8 cellular contexts compared by ENCODE assay signal in the genomic region with DNA sequence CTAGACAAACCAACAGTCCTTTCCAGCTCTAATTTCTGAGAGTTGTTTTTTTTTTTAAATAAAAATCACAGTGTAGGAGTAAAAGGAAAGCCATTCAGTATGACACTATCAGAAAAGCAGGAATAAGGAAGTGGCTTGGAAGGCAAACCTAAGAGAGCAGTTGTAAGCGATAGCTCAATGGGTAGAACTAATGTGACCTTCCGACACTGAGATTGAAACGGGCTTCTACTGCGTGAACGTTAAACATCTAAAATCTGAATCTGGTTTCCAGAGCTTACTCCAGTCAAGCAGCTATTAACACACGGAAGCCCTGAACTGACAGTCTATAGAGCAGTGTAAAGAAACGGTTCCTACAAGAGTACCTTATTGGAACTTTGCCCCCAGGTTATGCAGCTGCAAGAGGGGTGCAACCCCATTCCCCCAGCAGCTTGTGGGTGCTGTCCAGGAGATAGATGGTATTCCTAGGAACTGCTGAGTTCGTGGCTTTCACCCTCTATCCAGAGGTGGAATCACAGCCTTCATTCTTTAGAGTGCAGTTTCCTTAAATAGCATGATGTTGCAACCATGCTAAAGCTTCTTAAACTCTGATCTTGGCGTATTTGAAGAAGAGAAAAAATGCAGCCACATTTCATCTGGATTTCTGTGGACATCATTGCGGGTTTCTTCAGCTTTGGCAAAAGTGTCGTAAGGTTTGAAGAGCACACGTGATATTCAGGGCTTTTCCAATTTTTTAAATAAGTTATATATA. TPM values are rescaled to one million over a fixed set of nuclear protein-coding genes. Genes with fewer than 3 reads are reported as not detected.
DNase-seq lines count a peak whose midpoint lies in the region; ATAC-seq and TF ChIP-seq lines count a peak whose summit lies in the region.

No MANE protein-coding gene starts in this region.

- TF ChIP-seq EP300 in Ishikawa (IDR thresholded peaks at IDR 0.05; ENCODE audit: borderline replicate concordance), result no peak

- H3K79me2 ChIP-seq in parathyroid adenoma, result no peaks in the 10 kb centered on the region

- peaks cover 11 to 30% (median 23%) of the 10 kb centered on the region in 4 donors for H3K4me1 Mint-ChIP-seq in CD4-positive, CD25-positive, alpha-beta regulatory T cell

- peaks cover 12% of the 10 kb centered on the region for H3K27me3 Mint-ChIP-seq in CD4-positive, CD25-positive, alpha-beta regulatory T cell

- TF ChIP-seq CTCF in parathyroid adenoma (IDR thresholded peaks at IDR 0.05), result no peak

- no peaks in the 10 kb centered on the region for H3K36me3 ChIP-seq in CD4-positive, CD25-positive, alpha-beta regulatory T cell (ENCODE audit: control insufficient read depth, insufficient read depth, low read length)
- H3K36me3 ChIP-seq in parathyroid adenoma (ENCODE audit: control insufficient read depth, insufficient read depth, low read length), result no peaks in the 10 kb centered on the region

- H3K36me3 Mint-ChIP-seq in CD4-positive, CD25-positive, alpha-beta regulatory T cell, result peaks cover 3% of the 10 kb centered on the region

- H3K27ac ChIP-seq in CD4-positive, CD25-positive, alpha-beta regulatory T cell (ENCODE audit: insufficient read depth, low read length, poor library complexity, severe bottlenecking), result peak overlapping the region; percentile 99
- H3K27ac ChIP-seq in epithelial cell of prostate, result peak overlapping the region; percentile 100
- peak overlapping the region; percentile 100 for H3K27ac ChIP-seq in parathyroid adenoma

- no peaks in the 10 kb centered on the region for H3K9me3 ChIP-seq in CD4-positive, CD25-positive, alpha-beta regulatory T cell (ENCODE audit: control insufficient read depth in 2 of 2, low read length in 2 of 2)
- no peaks in the 10 kb centered on the region for H3K9me3 ChIP-seq in parathyroid adenoma (ENCODE audit: control insufficient read depth, low read length)

- no peak overlapping the region for H3K9ac ChIP-seq in parathyroid adenoma

- no peak for TF ChIP-seq RAD21 in Ishikawa (IDR thresholded peaks at IDR 0.05; ENCODE audit: low read depth)

- H3K9me3 Mint-ChIP-seq in CD4-positive, CD25-positive, alpha-beta regulatory T cell, result peaks cover 0 to 2% (median 0%) of the 10 kb centered on the region in 7 donors

- no peak for ATAC-seq in CD4-positive, CD25-positive, alpha-beta regulatory T cell (ENCODE audit: low read depth in 2 of 2)

- H2AFZ ChIP-seq in parathyroid adenoma, result peak overlapping the region; percentile 65

- H3K4me3 Mint-ChIP-seq in CD4-positive, CD25-positive, alpha-beta regulatory T cell, result peak overlapping the region; percentile 81 to 95 (median 92)

- peak overlapping the region; percentile 78 for H3K4me3 ChIP-seq in CD4-positive, CD25-positive, alpha-beta regulatory T cell (ENCODE audit: low read depth, low read length)
- H3K4me3 ChIP-seq in parathyroid adenoma (ENCODE audit: low read depth, low read length), result peak overlapping the region; percentile 42

- no peaks in the 10 kb centered on the region for H3K27me3 ChIP-seq in CD4-positive, CD25-positive, alpha-beta regulatory T cell (ENCODE audit: control insufficient read depth, insufficient read depth, low read length)
- H3K27me3 ChIP-seq in parathyroid adenoma (ENCODE audit: control insufficient read depth, insufficient read depth, low read length), result no peaks in the 10 kb centered on the region

- DNase-seq in CD4-positive, CD25-positive, alpha-beta regulatory T cell, result peak in 1 of 3 donors; percentile 43
- DNase-seq in SKM-1 treated with dmso at 0.1 percent for 144 hours (lab: John Stamatoyannopoulos, UW; ENCODE audit: unreplicated experiment) (peak; percentile 88), epithelial cell of prostate (ENCODE audit: low read depth, low spot score) (no peak), occipital lobe (lab: John Stamatoyannopoulos, UW) (no peak), iPS-NIHi7 (ENCODE audit: extremely low spot score) (no peak)
- DNase-seq in stimulated activated CD4-positive, alpha-beta T cell treated with anti-CD3 and anti-CD28 coated beads, Interleukin-15, amount 100 ng/mL, for 24 hours, result no peak

- peaks cover 31% of the 10 kb centered on the region for H3K4me1 ChIP-seq in CD4-positive, CD25-positive, alpha-beta regulatory T cell (ENCODE audit: control insufficient read depth, insufficient read depth, low read length, poor library complexity, severe bottlenecking)
- H3K4me1 ChIP-seq in parathyroid adenoma, result peaks cover 18% of the 10 kb centered on the region

- peak overlapping the region; percentile 99 to 100 (median 99) for H3K27ac Mint-ChIP-seq in CD4-positive, CD25-positive, alpha-beta regulatory T cell

- peak overlapping the region; percentile 100 for H3K4me2 ChIP-seq in parathyroid adenoma (ENCODE audit: low read length)

TF ChIP-seq in Ishikawa, 13 proteins besides CTCF, POLR2A, EP300 and RAD21:
- TF ChIP-seq YY1 (IDR thresholded peaks at IDR 0.05; ENCODE audit: low read depth), result no peak
- peak; percentile 55; the same call in 1 of the 2 replicates for TF ChIP-seq CEBPB (IDR thresholded peaks at IDR 0.05)

RNA-seq across cellular contexts. Expression of a gene that starts 3.3 kb away (rescaled TPM):
- 375 TPM for total RNA-seq in CD4-positive, CD25-positive, alpha-beta regulatory T cell
- polyA plus RNA-seq in CD4-positive, CD25-positive, alpha-beta regulatory T cell, result 10 to 100 TPM; 21.1 to 36.0 (median 24.2) TPM
- total RNA-seq in occipital lobe, result 140 TPM
